In the genomic region with DNA sequence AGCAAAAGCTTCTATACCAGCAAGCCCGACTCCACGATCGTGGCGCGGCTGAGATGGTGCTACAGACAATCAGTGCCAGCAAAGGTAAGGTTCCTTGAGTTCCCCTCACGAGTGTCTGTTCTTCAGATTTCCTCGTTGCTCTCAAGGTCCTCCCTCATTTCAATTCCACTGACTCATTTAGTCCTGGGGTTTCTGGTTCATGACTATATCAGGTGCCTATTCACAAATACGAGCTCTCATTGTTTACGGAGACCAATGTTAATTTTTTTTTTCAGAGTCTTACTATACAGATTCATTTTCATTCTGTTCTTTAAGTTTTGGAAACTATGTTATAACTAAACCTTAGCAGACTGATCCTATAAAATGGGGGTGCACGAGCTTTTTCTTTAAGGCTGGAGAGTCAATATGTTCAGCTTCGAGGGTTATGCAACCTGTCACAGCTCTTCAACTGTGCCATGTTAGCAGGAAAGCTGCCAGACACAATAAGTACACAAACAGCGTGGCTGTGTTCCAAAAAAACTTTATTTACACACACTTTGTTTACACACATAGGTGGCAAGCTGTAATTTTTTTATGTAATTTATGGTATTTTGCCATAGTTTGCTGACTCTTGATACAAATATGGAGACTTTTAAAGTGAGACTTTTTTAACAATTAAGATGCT, we compare ENCODE assay signal across 15 cellular contexts.
DNase-seq lines count a peak whose midpoint lies in the region; ATAC-seq lines count a peak whose summit lies in the region.
"Had no signal": no experiment of that assay in that cellular context is flagged by ENCODE, and none has a peak within 500 bp of the region (broad histone marks: within the 10 kb centered on the region; RNA-seq: fewer than 3 reads in every experiment).

No MANE protein-coding gene starts in this region.

- DNase-seq in NCI-H1436 (lab: John Stamatoyannopoulos, UW), result peak; percentile 16
- no peak for DNase-seq in NCI-H1436 treated with DMSO at 0.1 percent for 48 hours (lab: John Stamatoyannopoulos, UW)
- DNase-seq in NCI-H1092 (lab: John Stamatoyannopoulos, UW), result peak; percentile 88
- peak; percentile 41 for DNase-seq in NCI-H2171 treated with DMSO at 0.1 percent for 48 hours (lab: John Stamatoyannopoulos, UW)
- peak; percentile 53 for DNase-seq in left lobe of liver (ENCODE audit: low spot score)
- no peak for DNase-seq in activated CD8-positive, alpha-beta memory T cell treated with anti-CD3 and anti-CD28 coated beads, Interleukin-2, amount 50 U/mL, for 4 hours
- no peak for DNase-seq in activated effector memory CD4-positive, alpha-beta T cell treated with anti-CD3 and anti-CD28 coated beads, Interleukin-2, amount 50 U/mL, for 16 hours
- DNase-seq: DMS153, H7, IMR-90, Kasumi-1, NCI-H187, NCI-H226, NCI-H82 had no signal

- ATAC-seq in left lobe of liver (peak; percentile 91), HG03175 (IDR thresholded peaks at IDR 0.05; ENCODE audit: unreplicated experiment) (no peak)

Comparison
In these comparisons a context has a peak if more than half of its experiments do, and no peak if none do; other contexts are left out.
1. DNase-seq: peak in NCI-H1436 (single experiment), NCI-H1092 (single experiment), NCI-H2171 treated with DMSO at 0.1 percent for 48 hours (single experiment) and left lobe of liver (single experiment); none in NCI-H1436 treated with DMSO at 0.1 percent for 48 hours (single experiment), activated CD8-positive, alpha-beta memory T cell treated with anti-CD3 and anti-CD28 coated beads, Interleukin-2, amount 50 U/mL, for 4 hours (single experiment) and activated effector memory CD4-positive, alpha-beta T cell treated with anti-CD3 and anti-CD28 coated beads, Interleukin-2, amount 50 U/mL, for 16 hours (single experiment).